In genomic region chr13:41054919-41055619, GRCh38 we compare ENCODE assay signal across 10 cellular contexts. TPM values are rescaled to one million over a fixed set of nuclear protein-coding genes. Genes with fewer than 3 reads are reported as not detected.
DNase-seq lines count a peak whose midpoint lies in the region; ATAC-seq and TF ChIP-seq lines count a peak whose summit lies in the region.
"Had no signal": no experiment of that assay in that cellular context is flagged by ENCODE, and none has a peak within 500 bp of the region (broad histone marks: within the 10 kb centered on the region; RNA-seq: fewer than 3 reads in every experiment).

No MANE protein-coding gene starts in this region.

- CTCF ChIA-PET in AG04449 (lab: Yijun Ruan, JAX), result interaction anchor here (0.6 to 2.6 kb wide), 24 partner anchors 9 to 279 kb away, joined by 3 to 15 read pairs (median 4); partner anchors contain the start of genes ELF1 and SLC25A15

- H3K36me3 ChIP-seq in SU-DHL-6 (ENCODE audit: low read length) (0 out of 2 replicates have a peak, but pooled peaks cover 5% of the 10 kb centered on the region), liver (ENCODE audit: control insufficient read depth in 4 of 4, insufficient read depth in 3 of 4, low read depth in 1 of 4, low read length in 3 of 4) (no peaks in the 10 kb centered on the region)

- DNase-seq in AG04449 (ENCODE audit: low read depth, low spot score), result no peak
- DNase-seq in GM12865 (ENCODE audit: low read depth), result peak; percentile 27
- DNase-seq in NCI-H2029 (lab: John Stamatoyannopoulos, UW), result no peak
- DNase-seq in kidney tubule cell (ENCODE audit: low spot score), result no peak
- DNase-seq: activated CD4-positive, CD25-positive, alpha-beta regulatory T cell treated with anti-CD3 and anti-CD28 coated beads, Interleukin-2, amount 50 U/mL, for 72 hours; stimulated activated CD4-positive, alpha-beta T cell treated with anti-CD3 and anti-CD28 coated beads, Interleukin-1b, Interleukin-23, amount 100 ng/mL, for 48 hours had no signal

- H3K4me2 ChIP-seq in SU-DHL-6 (ENCODE audit: low read depth, low read length, poor library complexity, severe bottlenecking), result peak overlapping the region; percentile 96

- peak overlapping the region; percentile 95 for H3K27ac ChIP-seq in SU-DHL-6 (ENCODE audit: low read depth, low read length)
- peak overlapping the region; percentile 14 to 24 for H3K27ac ChIP-seq in liver (ENCODE audit: low read depth in 1 of 2, low read length in 2 of 2)

- H3K4me1 ChIP-seq in liver (ENCODE audit: control insufficient read depth in 4 of 4, insufficient read depth in 4 of 4, low read length in 3 of 4), result peaks cover 10 to 66% (median 46%) of the 10 kb centered on the region in 4 donors

- H3K9me2 ChIP-seq in SU-DHL-6 (replicated peaks; ENCODE audit: insufficient read depth, low read length), result no peaks in the 10 kb centered on the region

- peaks cover 100% of the 10 kb centered on the region for H3K79me2 ChIP-seq in SU-DHL-6 (ENCODE audit: insufficient read depth, low read length)

- H3K9me3 ChIP-seq in SU-DHL-6 (ENCODE audit: insufficient read depth, low read length) (no peaks in the 10 kb centered on the region), liver (ENCODE audit: control insufficient read depth in 4 of 4, low read length in 3 of 4) (no peaks in the 10 kb centered on the region)

- POLR2A ChIA-PET in AG04449 (lab: Yijun Ruan, JAX), result no interaction called here

- H2AFZ ChIP-seq in SU-DHL-6 (ENCODE audit: low read depth, low read length, severe bottlenecking), result no peak overlapping the region

- ATAC-seq in HG02973 (IDR thresholded peaks at IDR 0.05; ENCODE audit: unreplicated experiment), result no peak
- no peak for ATAC-seq in HG02798 (IDR thresholded peaks at IDR 0.05; ENCODE audit: poor library complexity, unreplicated experiment)

- H3K27me3 ChIP-seq in SU-DHL-6 (ENCODE audit: low read length), result no peaks in the 10 kb centered on the region
- no peaks in the 10 kb centered on the region for H3K27me3 ChIP-seq in liver (ENCODE audit: control insufficient read depth in 4 of 4, insufficient read depth in 4 of 4, low read length in 3 of 4)

- H4K20me1 ChIP-seq in SU-DHL-6 (ENCODE audit: low read depth, low read length), result no peaks in the 10 kb centered on the region

- WGBS in liver, result 90% methylated on average over 5 of the region's 5 CpGs

- H3F3A ChIP-seq in SU-DHL-6 (ENCODE audit: insufficient read depth), result peaks cover 22% of the 10 kb centered on the region

- peak in 1 of 2 donors; percentile 30 for TF ChIP-seq RAD21 in liver (IDR thresholded peaks at IDR 0.05)

- peak overlapping the region; percentile 31 for H3K9ac ChIP-seq in SU-DHL-6 (ENCODE audit: low read length)
- no peak overlapping the region for H3K9ac ChIP-seq in liver (ENCODE audit: low read depth in 1 of 2, low read length in 2 of 2)

- H3K4me3 ChIP-seq in AG04449 (ENCODE audit: low read depth, low read length) (no peak overlapping the region), GM12865 (ENCODE audit: low read depth, low read length) (no peak overlapping the region), SU-DHL-6 (ENCODE audit: insufficient read depth, low read length, poor library complexity, severe bottlenecking) (peak overlapping the region; percentile 31), liver (ENCODE audit: low read depth in 1 of 3, low read length in 3 of 3) (no peak overlapping the region)

- TF ChIP-seq CTCF in AG04449 (IDR thresholded peaks at IDR 0.05; ENCODE audit: insufficient read depth, low read length, missing control alignments) (peak; percentile 7), GM12865 (IDR thresholded peaks at IDR 0.05; ENCODE audit: insufficient read depth, low read depth, low read length, missing control alignments) (peak; percentile 39), SU-DHL-6 (IDR thresholded peaks at IDR 0.05; ENCODE audit: insufficient read depth, low read length, poor library complexity, severe bottlenecking) (peak; percentile 65), liver (IDR thresholded peaks at IDR 0.05; ENCODE audit: low read depth, low read length, missing input control) (no peak)

TF ChIP-seq in liver, 16 proteins besides CTCF, POLR2A, EP300 and RAD21:
- TF ChIP-seq GABPA (IDR thresholded peaks at IDR 0.05 in 1 of 2, conservative IDR thresholded peaks at IDR 0.05 in 1 of 2) (no peak), RXRA (IDR thresholded peaks at IDR 0.05) (no peak), JUND (IDR thresholded peaks at IDR 0.05) (no peak), YY1 (IDR thresholded peaks at IDR 0.05) (no peak), SP1 (IDR thresholded peaks at IDR 0.05) (no peak), ATF3 (IDR thresholded peaks at IDR 0.05) (no peak), HNF4G (IDR thresholded peaks at IDR 0.05) (no peak), HNF4A (conservative IDR thresholded peaks at IDR 0.05) (no peak), FOXA1 (IDR thresholded peaks at IDR 0.05) (no peak), FOXA2 (IDR thresholded peaks at IDR 0.05) (no peak), EGR1 (IDR thresholded peaks at IDR 0.05; ENCODE audit: low read depth in 2 of 2) (no peak)
- TF ChIP-seq, protein P1, sequence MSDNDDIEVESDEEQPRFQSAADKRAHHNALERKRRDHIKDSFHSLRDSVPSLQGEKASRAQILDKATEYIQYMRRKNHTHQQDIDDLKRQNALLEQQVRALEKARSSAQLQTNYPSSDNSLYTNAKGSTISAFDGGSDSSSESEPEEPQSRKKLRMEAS (IDR thresholded peaks at IDR 0.05), result no peak
- TF ChIP-seq, protein P2, sequence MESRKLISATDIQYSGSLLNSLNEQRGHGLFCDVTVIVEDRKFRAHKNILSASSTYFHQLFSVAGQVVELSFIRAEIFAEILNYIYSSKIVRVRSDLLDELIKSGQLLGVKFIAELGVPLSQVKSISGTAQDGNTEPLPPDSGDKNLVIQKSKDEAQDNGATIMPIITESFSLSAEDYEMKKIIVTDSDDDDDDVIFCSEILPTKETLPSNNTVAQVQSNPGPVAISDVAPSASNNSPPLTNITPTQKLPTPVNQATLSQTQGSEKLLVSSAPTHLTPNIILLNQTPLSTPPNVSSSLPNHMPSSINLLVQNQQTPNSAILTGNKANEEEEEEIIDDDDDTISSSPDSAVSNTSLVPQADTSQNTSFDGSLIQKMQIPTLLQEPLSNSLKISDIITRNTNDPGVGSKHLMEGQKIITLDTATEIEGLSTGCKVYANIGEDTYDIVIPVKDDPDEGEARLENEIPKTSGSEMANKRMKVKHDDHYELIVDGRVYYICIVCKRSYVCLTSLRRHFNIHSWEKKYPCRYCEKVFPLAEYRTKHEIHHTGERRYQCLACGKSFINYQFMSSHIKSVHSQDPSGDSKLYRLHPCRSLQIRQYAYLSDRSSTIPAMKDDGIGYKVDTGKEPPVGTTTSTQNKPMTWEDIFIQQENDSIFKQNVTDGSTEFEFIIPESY (IDR thresholded peaks at IDR 0.05), result no peak

RNA-seq across cellular contexts. Expression of gene WBP4, which starts 6.2 kb away (rescaled TPM):
- 1 to 10 TPM; 4.9 to 6.8 TPM for total RNA-seq in liver
- polyA plus RNA-seq in liver, result 1 to 10 TPM; 3.9 to 6.0 TPM

RNA-seq across cellular contexts. Expression of gene ELF1, which starts 36.0 kb away (rescaled TPM):
- total RNA-seq in liver, result 10 to 100 TPM; 36.3 to 57.2 TPM
- polyA plus RNA-seq in liver, result 10 to 100 TPM; 15.3 to 16.6 TPM
